In genomic region chr18:45378308-45378707, GRCh38 we compare ENCODE assay signal across 34 cellular contexts.
"Had no signal": no experiment of that assay in that cellular context is flagged by ENCODE, and none has a peak within 500 bp of the region (broad histone marks: within the 10 kb centered on the region; RNA-seq: fewer than 3 reads in every experiment).

No MANE protein-coding gene starts in this region.

- H3K4me3 ChIP-seq: MG63 had no signal

- H3K36me3 ChIP-seq: MG63 had no signal

- H3K4me2 ChIP-seq: KMS-11 had no signal

- H3K9me3 ChIP-seq: MG63 had no signal

- H3K27ac ChIP-seq: KMS-11 had no signal

- H3K27me3 ChIP-seq: MG63 had no signal

- H3K9ac ChIP-seq: KMS-11 had no signal

- DNase-seq: Karpas-422, Kasumi-1, MG63, MM.1S, MV-4-11, NCI-H1048, NCI-H1092, NCI-H1092 treated with DMSO at 0.1 percent for 48 hours, NCI-H1105, NCI-H1105 treated with DMSO at 0.1 percent for 48 hours, NCI-H1417, NCI-H1417 treated with DMSO at 0.1 percent for 48 hours, NCI-H1436, NCI-H1436 treated with DMSO at 0.1 percent for 48 hours, NCI-H146, NCI-H1694, NCI-H1694 treated with DMSO at 0.1 percent for 48 hours, NCI-H187, NCI-H187 treated with DMSO at 0.1 percent for 48 hours, NCI-H1930, NCI-H2029, NCI-H2029 treated with DMSO at 0.1 percent for 48 hours, NCI-H2081, NCI-H2081 treated with DMSO at 0.1 percent for 48 hours, NCI-H2107, NCI-H2171, NCI-H2171 treated with DMSO at 0.1 percent for 48 hours, NCI-H2227 treated with DMSO at 0.1 percent for 48 hours, NCI-H345, NCI-H446, NCI-H446 treated with DMSO at 0.1 percent for 48 hours, NCI-H510A, NCI-H524 treated with DMSO at 0.1 percent for 48 hours had no signal
